Comparison of ENCODE assay signal across 16 cellular contexts in the genomic region with DNA sequence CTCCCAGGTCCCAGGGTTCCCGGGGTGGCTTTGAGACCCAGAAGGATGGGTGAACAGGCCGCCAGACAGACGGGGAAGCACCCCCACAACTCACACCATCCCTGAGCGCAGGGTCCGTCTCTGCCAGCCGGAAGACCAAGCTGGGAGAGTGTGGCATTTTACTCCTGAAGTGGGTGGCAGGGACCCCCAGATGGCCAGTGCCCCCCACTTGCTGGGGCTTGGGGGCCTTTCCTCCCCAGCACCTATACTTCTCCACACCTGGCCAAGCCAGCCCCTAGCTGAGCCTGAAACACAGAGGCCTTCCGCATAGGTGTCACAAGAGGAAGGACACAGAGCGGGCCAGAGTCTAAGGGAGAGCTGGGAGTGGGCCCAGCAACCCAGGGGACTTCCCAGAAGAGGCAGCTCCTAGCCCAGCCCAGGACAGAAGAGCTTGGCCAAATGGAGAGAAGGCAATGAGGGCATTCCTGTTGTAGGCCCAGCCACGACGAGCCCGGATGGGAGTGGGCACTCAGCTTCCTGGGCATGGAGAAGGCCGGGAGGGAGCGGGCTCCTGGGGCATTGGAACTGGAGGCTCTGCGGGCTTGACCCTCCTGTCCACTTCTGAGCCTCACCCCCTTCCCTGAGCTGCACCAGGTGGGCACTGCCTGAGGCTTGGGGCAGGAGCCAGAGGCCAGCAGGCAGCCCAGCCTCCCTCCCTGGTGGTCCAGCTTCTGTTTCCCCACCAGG. TPM values are rescaled to one million over a fixed set of nuclear protein-coding genes. Genes with fewer than 3 reads are reported as not detected.
DNase-seq lines count a peak whose midpoint lies in the region; ATAC-seq, FAIRE-seq and TF ChIP-seq lines count a peak whose summit lies in the region.
"Had no signal": no experiment of that assay in that cellular context is flagged by ENCODE, and none has a peak within 500 bp of the region (broad histone marks: within the 10 kb centered on the region; RNA-seq: fewer than 3 reads in every experiment).

No MANE protein-coding gene starts in this region.

- DNase-seq in HFFc6: no peak
- no peak for DNase-seq in colonic mucosa
- peak; percentile 71 for DNase-seq in kidney
- no peak for DNase-seq in thoracic aorta (ENCODE audit: low spot score)
- DNase-seq in NCI-H2081 treated with DMSO at 0.1 percent for 48 hours (lab: John Stamatoyannopoulos, UW): no peak
- DNase-seq in NK-92 (lab: John Stamatoyannopoulos, UW; ENCODE audit: unreplicated experiment): no peak
- DNase-seq in SIG-M5 treated with dmso at 0.1 percent for 504 hours (lab: John Stamatoyannopoulos, UW; ENCODE audit: unreplicated experiment): no peak
- DNase-seq in NCI-H1436 treated with DMSO at 0.1 percent for 48 hours (lab: John Stamatoyannopoulos, UW): no peak
- DNase-seq: activated CD4-positive, CD25-positive, alpha-beta regulatory T cell treated with anti-CD3 and anti-CD28 coated beads, Interleukin-2, amount 50 U/mL, for 72 hours; activated naive CD4-positive, alpha-beta T cell treated with anti-CD3 and anti-CD28 coated beads, Interleukin-2, amount 50 U/mL, for 16 hours; effector memory CD4-positive, alpha-beta T cell; GOT3; immature natural killer cell; NCI-H748 treated with DMSO at 0.1 percent for 48 hours had no signal

- FAIRE-seq in kidney (lab: Jason Lieb, UNC): no peak

- no peaks in the 10 kb centered on the region for H3K36me3 Mint-ChIP-seq in HFFc6 (ENCODE audit: low read depth)
- H3K36me3 Mint-ChIP-seq: immature natural killer cell, type B pancreatic cell had no signal

- H3K27ac ChIP-seq in colonic mucosa (peak overlapping the region; percentile 82), kidney (ENCODE audit: low read depth in 2 of 2, low read length in 2 of 2) (no peak overlapping the region), thoracic aorta (peak overlapping the region; percentile 92 to 94)

- H3K9me3 ChIP-seq in colonic mucosa (no peaks in the 10 kb centered on the region), kidney (ENCODE audit: control insufficient read depth in 1 of 2, low read length in 2 of 2) (no peaks in the 10 kb centered on the region), thoracic aorta (no peaks in the 10 kb centered on the region)
- H3K9me3 ChIP-seq: prostate gland had no signal

- ATAC-seq in thoracic aorta (ENCODE audit: insufficient number of reproducible peaks, low FRiP score, low read depth): no peak

- intact Hi-C loops in colonic mucosa (cut with DNase I): no loop called here
- intact Hi-C loops in kidney (cut with DNase I): loop anchor here (10.0 kb wide), 1 partner anchor 70 kb away; no protein-coding TSS in a partner anchor

- peak overlapping the region; percentile 87 for H3K27ac Mint-ChIP-seq in HFFc6
- H3K27ac Mint-ChIP-seq: immature natural killer cell, type B pancreatic cell had no signal

- no peaks in the 10 kb centered on the region for H3K27me3 Mint-ChIP-seq in HFFc6 (ENCODE audit: insufficient read depth)

- H3K4me3 ChIP-seq in colonic mucosa (no peak overlapping the region), kidney (ENCODE audit: low read length in 2 of 2) (no peak overlapping the region), thoracic aorta (no peak overlapping the region)
- H3K4me3 ChIP-seq: prostate gland had no signal

- H3K36me3 ChIP-seq in colonic mucosa: no peaks in the 10 kb centered on the region
- no peaks in the 10 kb centered on the region for H3K36me3 ChIP-seq in kidney (ENCODE audit: control insufficient read depth in 1 of 2, insufficient read depth in 2 of 2, low read length in 2 of 2)
- H3K36me3 ChIP-seq in thoracic aorta: no peaks in the 10 kb centered on the region
- H3K36me3 ChIP-seq: prostate gland had no signal

- peak overlapping the region; percentile 57 for H3K4me3 Mint-ChIP-seq in HFFc6
- H3K4me3 Mint-ChIP-seq: immature natural killer cell had no signal

- peaks cover 49% of the 10 kb centered on the region for H3K4me1 Mint-ChIP-seq in HFFc6 (ENCODE audit: low read depth)

- H3K4me1 ChIP-seq in colonic mucosa (peaks cover 40% of the 10 kb centered on the region), kidney (ENCODE audit: control insufficient read depth in 1 of 2, insufficient read depth in 1 of 2, low read depth in 1 of 2, low read length in 2 of 2) (peaks cover 5 to 34% of the 10 kb centered on the region in 2 donors), thoracic aorta (ENCODE audit: control insufficient read depth in 1 of 2, low read depth in 2 of 2) (peaks cover 36 to 85% of the 10 kb centered on the region in 2 donors)

- H3K27me3 ChIP-seq in colonic mucosa (peaks cover 22% of the 10 kb centered on the region), thoracic aorta (replicated peaks; ENCODE audit: insufficient read depth) (no peaks in the 10 kb centered on the region)

- no peaks in the 10 kb centered on the region for H3K9me3 Mint-ChIP-seq in HFFc6
- H3K9me3 Mint-ChIP-seq: type B pancreatic cell had no signal

- H3K9ac ChIP-seq in colonic mucosa (ENCODE audit: low read depth in 2 of 2, low read length in 2 of 2) (no peak overlapping the region), kidney (ENCODE audit: low read length in 2 of 2) (no peak overlapping the region)

- TF ChIP-seq CTCF in HFFc6 (IDR thresholded peaks at IDR 0.05) (no peak), colonic mucosa (IDR thresholded peaks at IDR 0.05) (no peak), kidney (IDR thresholded peaks at IDR 0.05; ENCODE audit: borderline replicate concordance, extremely low read depth, insufficient read depth) (no peak), thoracic aorta (IDR thresholded peaks at IDR 0.05) (no peak)

RNA-seq across cellular contexts. Expression of gene AHNAK2, which starts 3.3 kb away (rescaled TPM):
- total RNA-seq in HFFc6 (2021; fragmentation: NEBNext Ultra II Directional; extraction: Animal tissue kit (Norgen Biotek cat#: 25700)): 10 to 100 TPM; 50.2 to 76.2 (median 73.7) TPM
- 10 to 100 TPM in 1 of 2 donors, 1 to 10 TPM in 1; 5.1 to 21.5 TPM for total RNA-seq in colonic mucosa
- 72.0 TPM for total RNA-seq in kidney
- 1.1 TPM for polyA plus RNA-seq in kidney (ENCODE audit: insufficient read depth, low read depth, low replicate concordance)
- 10 to 100 TPM; 22.6 to 47.8 TPM for total RNA-seq in thoracic aorta
- polyA plus RNA-seq: immature natural killer cell had no signal

RNA-seq across cellular contexts. Expression of gene CLBA1, which starts 10.8 kb away (rescaled TPM):
- 10 to 100 TPM in 2 of 6 experiments, 1 to 10 TPM in 4; 5.9 to 12.3 (median 7.9) TPM for total RNA-seq in HFFc6 (2021; fragmentation: NEBNext Ultra II Directional; extraction: Animal tissue kit (Norgen Biotek cat#: 25700))
- 1 to 10 TPM; 3.8 TPM for total RNA-seq in colonic mucosa
- total RNA-seq in kidney: 22.6 TPM
- polyA plus RNA-seq in kidney (ENCODE audit: insufficient read depth, low read depth, low replicate concordance): 13.2 TPM
- 1 to 10 TPM; 3.1 to 4.6 TPM for total RNA-seq in thoracic aorta

RNA-seq across cellular contexts. Expression of gene CDCA4, which starts 46.1 kb away (rescaled TPM):
- 10 to 100 TPM; 11.6 to 20.3 (median 18.4) TPM for total RNA-seq in HFFc6 (2021; fragmentation: NEBNext Ultra II Directional; extraction: Animal tissue kit (Norgen Biotek cat#: 25700))
- total RNA-seq in colonic mucosa: 10 to 100 TPM in 1 of 2 donors, 1 to 10 TPM in 1; 8.3 to 16.3 TPM
- 6.3 TPM for total RNA-seq in kidney
- polyA plus RNA-seq in kidney (ENCODE audit: insufficient read depth, low read depth, low replicate concordance): 4.1 TPM
- total RNA-seq in thoracic aorta: 1 to 10 TPM; 1.6 to 6.5 TPM

RNA-seq across cellular contexts. Expression of gene PLD4, which starts 50.1 kb away (rescaled TPM):
- under 1 TPM; 0.05 to 0.18 (median 0.11) TPM for total RNA-seq in HFFc6 (2021; fragmentation: NEBNext Ultra II Directional; extraction: Animal tissue kit (Norgen Biotek cat#: 25700))
- total RNA-seq in colonic mucosa (1 to 10 TPM in 1 of 2 donors, not detected in 1; 1.2 TPM), kidney (3.2 TPM), thoracic aorta (under 1 TPM in 1 of 2 donors, not detected in 1; 0.35 TPM)
- not detected for polyA plus RNA-seq in kidney (ENCODE audit: insufficient read depth, low read depth, low replicate concordance)

Comparison
In these comparisons a context has a peak if more than half of its experiments do, and no peak if none do; other contexts are left out.
1. H3K27ac ChIP-seq: peak in colonic mucosa (single experiment) and thoracic aorta (2 of 2); none in kidney (0 of 2).